ENCODE assay signal across 12 cellular contexts in genomic region chr14:34460295-34460694, GRCh38. TPM values are rescaled to one million over a fixed set of nuclear protein-coding genes. Genes with fewer than 3 reads are reported as not detected.
DNase-seq lines count a peak whose midpoint lies in the region; ATAC-seq, FAIRE-seq and TF ChIP-seq lines count a peak whose summit lies in the region.
"Had no signal": no experiment of that assay in that cellular context is flagged by ENCODE, and none has a peak within 500 bp of the region (broad histone marks: within the 10 kb centered on the region; RNA-seq: fewer than 3 reads in every experiment).

No MANE protein-coding gene starts in this region.

- ATAC-seq in A549 (no peak), HG03097 (IDR thresholded peaks at IDR 0.05; ENCODE audit: low FRiP score, unreplicated experiment) (no peak)
- ATAC-seq in activated CD8-positive, alpha-beta T cell treated with anti-CD3 and anti-CD28 coated beads for 36 hours, result no peak
- ATAC-seq: esophagus mucosa, mucosa of descending colon, T-cell had no signal

- H3K4me2 ChIP-seq in A549 (peak overlapping the region; percentile 74), GM23248 (ENCODE audit: unreplicated experiment) (peak overlapping the region; percentile 85)

- H3K27ac Mint-ChIP-seq in activated CD8-positive, alpha-beta T cell treated with anti-CD3 and anti-CD28 coated beads for 36 hours, result no peak overlapping the region

- WGBS in A549 (ENCODE audit: missing lambda C conversion rate), result 58% methylated on average over 1 of the region's 1 CpG
- 100% methylated on average over 1 of the region's 1 CpG for WGBS in GM23248 (ENCODE audit: low coverage in 1 of 2, low lambda C conversion rate in 2 of 2, missing lambda C conversion rate in 2 of 2), 2 experiments

- H3K27me3 ChIP-seq in GM23248 (replicated peaks; ENCODE audit: insufficient read depth) (no peaks in the 10 kb centered on the region), iPS-15b (ENCODE audit: control insufficient read depth, insufficient read depth, low read length) (no peaks in the 10 kb centered on the region)

- H3K27ac ChIP-seq in A549, result peak overlapping the region in 1 of 2 experiments; percentile 88; a peak in 4 of 6 replicates
- H3K27ac ChIP-seq in GM23248, result peak overlapping the region; percentile 71

- no peak for TF ChIP-seq RAD21 in A549 (conservative IDR thresholded peaks at IDR 0.05 in 1 of 2, IDR thresholded peaks at IDR 0.05 in 1 of 2)

- peaks cover 14% of the 10 kb centered on the region for H3K4me1 Mint-ChIP-seq in activated CD8-positive, alpha-beta T cell treated with anti-CD3 and anti-CD28 coated beads for 36 hours (ENCODE audit: low read depth)

- H3K36me3 Mint-ChIP-seq in activated CD8-positive, alpha-beta T cell treated with anti-CD3 and anti-CD28 coated beads for 36 hours (ENCODE audit: low read depth), result peaks cover 1% of the 10 kb centered on the region
- H3K36me3 Mint-ChIP-seq: T-cell had no signal

- TF ChIP-seq EP300 in A549 (IDR thresholded peaks at IDR 0.05), result no peak

- H3K9ac ChIP-seq in GM23248 (peak overlapping the region; percentile 87; the same call in 1 of the 2 replicates), iPS-15b (ENCODE audit: low read depth, low read length) (no peak overlapping the region)

- H4K20me1 ChIP-seq in GM23248 (ENCODE audit: insufficient read depth), result peaks cover 7% of the 10 kb centered on the region; the same call in 1 of the 2 replicates

- peak overlapping the region; percentile 95 for H3K4me3 Mint-ChIP-seq in activated CD8-positive, alpha-beta T cell treated with anti-CD3 and anti-CD28 coated beads for 36 hours

- TF ChIP-seq POLR2A in A549 (IDR thresholded peaks at IDR 0.05; ENCODE audit: low read length), result no peak

- no peaks in the 10 kb centered on the region for H3K9me2 ChIP-seq in GM23248 (ENCODE audit: insufficient read depth)

- peaks cover 63% of the 10 kb centered on the region for H3K79me2 ChIP-seq in GM23248 (ENCODE audit: insufficient read depth)

- POLR2A ChIA-PET in A549 (lab: Yijun Ruan, JAX), result interaction anchor here (1.0 to 3.6 kb wide), 2 partner anchors 36 to 38 kb away, joined by 3 to 26 read pairs; no protein-coding TSS in a partner anchor
- POLR2A ChIA-PET in activated CD8-positive, alpha-beta T cell treated with anti-CD3 and anti-CD28 coated beads for 36 hours (lab: Charles Lee), result interaction anchor here (0.6 kb wide), 2 partner anchors 156 to 242 kb away, joined by 3 read pairs; no protein-coding TSS in a partner anchor

- H3K4me1 ChIP-seq in A549 (peaks cover 32% of the 10 kb centered on the region), GM23248 (ENCODE audit: insufficient read depth) (peaks cover 18% of the 10 kb centered on the region), iPS-15b (ENCODE audit: control insufficient read depth, insufficient read depth, low read length) (peaks cover 10% of the 10 kb centered on the region)

- no peak for FAIRE-seq in A549 (lab: Jason Lieb, UNC)

- CTCF ChIA-PET in A549 (lab: Yijun Ruan, JAX), result interaction anchor here (0.6 kb wide), 1 partner anchor 19 kb away, joined by 3 read pairs; no protein-coding TSS in a partner anchor
- CTCF ChIA-PET in activated CD8-positive, alpha-beta T cell treated with anti-CD3 and anti-CD28 coated beads for 36 hours (lab: Charles Lee), result interaction anchor here (1.2 to 1.5 kb wide), 2 partner anchors 51 to 129 kb away, joined by 3 read pairs; no protein-coding TSS in a partner anchor

- H3K9me3 ChIP-seq in A549, result no peaks in the 10 kb centered on the region
- H3K9me3 ChIP-seq in GM23248 (ENCODE audit: low read depth), result no peaks in the 10 kb centered on the region
- H3K9me3 ChIP-seq in iPS-15b (ENCODE audit: control insufficient read depth, insufficient read depth, low read length), result no peaks in the 10 kb centered on the region
- H3K9me3 ChIP-seq: mucosa of descending colon had no signal

- intact Hi-C loops in activated CD8-positive, alpha-beta T cell treated with anti-CD3 and anti-CD28 coated beads for 36 hours (cut with micrococcal nuclease), result no loop called here

- H2AFZ ChIP-seq in GM23248, result no peak overlapping the region

- in situ Hi-C loops in GM23248 (cut with MboI), result no loop called here
- in situ Hi-C loops in GM13976 (cut with MboI; ENCODE audit: low sequenced_read_pairs, unreplicated experiment), result no loop called here

- no peak for DNase-seq in A549 (ENCODE audit: low read depth in 1 of 2, low spot score in 1 of 2)
- no peak for DNase-seq in GM23248
- no peak for DNase-seq in activated CD8-positive, alpha-beta T cell treated with anti-CD3 and anti-CD28 coated beads for 36 hours
- no peak for DNase-seq in HT-29 (ENCODE audit: low spot score)
- no peak for DNase-seq in Kasumi-1 (lab: John Stamatoyannopoulos, UW)
- DNase-seq in GM13976 (ENCODE audit: low spot score), result no peak
- DNase-seq: GOT3, mucosa of descending colon, T-cell had no signal

- no peaks in the 10 kb centered on the region for H3K9me3 Mint-ChIP-seq in activated CD8-positive, alpha-beta T cell treated with anti-CD3 and anti-CD28 coated beads for 36 hours
- H3K9me3 Mint-ChIP-seq: T-cell had no signal

- H3K36me3 ChIP-seq in GM23248 (ENCODE audit: low read depth), result 0 out of 2 replicates have a peak, but pooled peaks cover 4% of the 10 kb centered on the region
- peaks cover 3% of the 10 kb centered on the region for H3K36me3 ChIP-seq in iPS-15b (ENCODE audit: control insufficient read depth, insufficient read depth, low read length)

- H3K4me3 ChIP-seq in A549 (peak overlapping the region; percentile 79), GM23248 (peak overlapping the region; percentile 82), iPS-15b (ENCODE audit: low read depth, low read length) (peak overlapping the region; percentile 77)

- TF ChIP-seq CTCF in A549 (IDR thresholded peaks at IDR 0.05) (no peak), GM13976 (IDR thresholded peaks at IDR 0.05; ENCODE audit: borderline replicate concordance, control extremely low read depth, extremely low read depth, insufficient read depth, missing control alignments) (no peak)
- no peak for TF ChIP-seq CTCF in activated CD8-positive, alpha-beta T cell treated with anti-CD3 and anti-CD28 coated beads for 36 hours (IDR thresholded peaks at IDR 0.05)

- peaks cover 23% of the 10 kb centered on the region for H3F3A ChIP-seq in GM23248 (ENCODE audit: insufficient read depth)

- H3K27me3 Mint-ChIP-seq in activated CD8-positive, alpha-beta T cell treated with anti-CD3 and anti-CD28 coated beads for 36 hours, result no peaks in the 10 kb centered on the region
- H3K27me3 Mint-ChIP-seq: T-cell had no signal

TF ChIP-seq in A549, 52 proteins besides CTCF, POLR2A, EP300 and RAD21:
- no peak for TF ChIP-seq KDM5A (IDR thresholded peaks at IDR 0.05)
- TF ChIP-seq CEBPB (IDR thresholded peaks at IDR 0.05), result peak in 1 of 2 experiments; percentile 34; a peak in 1 of 4 replicates
TF ChIP-seq in A549: peak in this region for 1.

RNA-seq across cellular contexts. Expression of gene SPTSSA, which starts 1.7 kb away (rescaled TPM):
- polyA plus RNA-seq in A549 (2011; rRNA removed) (91.6 and 105 TPM in 2 replicates), A549 (2017; fragmentation: RNase III; extraction: RNeasy Plus Mini Kit Qiagen cat#74134 plus additional on column Dnase treatment) (35.6 to 68.0 TPM (median 65.3 TPM) in 3 replicates), GM23248 (2016; fragmentation: Nextera tagmentation; extraction: Ambion mirVana) (18.8 and 19.0 TPM in 2 replicates)
- polyA plus RNA-seq in A549 (2012; cell fraction: cytosol; rRNA removed), result 70.8 and 71.7 TPM in 2 replicates
- polyA plus RNA-seq in A549 (2012; cell fraction: nucleus; rRNA removed), result 14.5 and 19.8 TPM in 2 replicates
- polyA minus RNA-seq in A549 (2011; rRNA and poly(A)+ RNA removed), result 31.5 and 37.6 TPM in 2 replicates
- total RNA-seq in GM23248 (2014; rRNA removed; shearing (Covaris generic)), result 11.5 and 13.5 TPM in 2 replicates
- 10 to 100 TPM; 10.7 to 11.1 TPM for total RNA-seq in activated CD8-positive, alpha-beta T cell treated with anti-CD3 and anti-CD28 coated beads for 36 hours
- 4.6 and 6.4 TPM in 2 replicates for total RNA-seq in HT-29 (2014; rRNA removed; shearing (Covaris generic))
